In genomic region chr15:40693904-40694705, GRCh38 we compare ENCODE assay signal across 8 cellular contexts. TPM values are rescaled to one million over a fixed set of nuclear protein-coding genes. Genes with fewer than 3 reads are reported as not detected.
A peak's percentile ranks its signal among the peaks of the same experiment; 100 is the strongest.
DNase-seq lines count a peak whose midpoint lies in the region; ATAC-seq and TF ChIP-seq lines count a peak whose summit lies in the region.

No MANE protein-coding gene starts in this region.

- peaks cover 9% of the 10 kb centered on the region for H3K36me3 ChIP-seq in CD4-positive, alpha-beta memory T cell (ENCODE audit: insufficient read depth, low read length)
- no peaks in the 10 kb centered on the region for H3K36me3 ChIP-seq in PC-9 (ENCODE audit: low read depth)

- POLR2A ChIA-PET in CD4-positive, alpha-beta memory T cell (lab: Charles Lee; ENCODE audit: partially characterized antibody), result interaction anchor here (0.6 to 3.0 kb wide), 33 partner anchors 9 to 966 kb away, joined by 3 to 46 read pairs (median 6); partner anchors contain the start of genes BAHD1, CCDC32, DNAJC17 and GCHFR
- POLR2A ChIA-PET in PC-9 (lab: Charles Lee; ENCODE audit: unreplicated experiment), result interaction anchor here (0.6 to 0.8 kb wide), 3 partner anchors 57 to 168 kb away, joined by 3 to 10 read pairs (median 8); no protein-coding TSS in a partner anchor

- no peaks in the 10 kb centered on the region for H4K20me1 ChIP-seq in PC-9 (ENCODE audit: insufficient read depth)

- peak overlapping the region; percentile 96 to 99 (median 99) for H3K27ac Mint-ChIP-seq in CD4-positive, alpha-beta memory T cell
- H3K27ac Mint-ChIP-seq in osteocyte (ENCODE audit: unreplicated experiment), result peak overlapping the region; percentile 99

- H3K27me3 ChIP-seq in CD4-positive, alpha-beta memory T cell (ENCODE audit: insufficient read depth, low read length), result no peaks in the 10 kb centered on the region
- no peaks in the 10 kb centered on the region for H3K27me3 ChIP-seq in PC-9 (ENCODE audit: insufficient read depth, low read depth)

- no peaks in the 10 kb centered on the region for H3K9me3 Mint-ChIP-seq in CD4-positive, alpha-beta memory T cell
- H3K9me3 Mint-ChIP-seq in osteocyte (ENCODE audit: unreplicated experiment), result no peaks in the 10 kb centered on the region

- CTCF ChIA-PET in CD4-positive, alpha-beta memory T cell (lab: Charles Lee; ENCODE audit: partially characterized antibody), result interaction anchor here (1.0 to 2.6 kb wide), 13 partner anchors 10 to 200 kb away, joined by 3 to 13 read pairs (median 5); partner anchors contain the start of genes GCHFR and VPS18
- CTCF ChIA-PET in PC-9 (lab: Charles Lee), result interaction anchor here (0.6 to 1.3 kb wide), 2 partner anchors 103 to 104 kb away, joined by 3 to 7 read pairs; no protein-coding TSS in a partner anchor

- peak overlapping the region; percentile 67 to 81 for H3K4me3 ChIP-seq in CD4-positive, alpha-beta memory T cell (ENCODE audit: low read length in 2 of 2)
- peak overlapping the region; percentile 88 for H3K4me3 ChIP-seq in PC-9

- H3K9me3 ChIP-seq in CD4-positive, alpha-beta memory T cell (ENCODE audit: control insufficient read depth in 1 of 2, low read length in 2 of 2), result no peaks in the 10 kb centered on the region
- H3K9me3 ChIP-seq in PC-9 (ENCODE audit: insufficient read depth, low read depth), result no peaks in the 10 kb centered on the region

- H3F3A ChIP-seq in PC-9 (ENCODE audit: insufficient read depth, low read depth), result peaks cover 12% of the 10 kb centered on the region

- H3K4me2 ChIP-seq in PC-9, result peak overlapping the region; percentile 77

- peaks cover 18% of the 10 kb centered on the region for H3K79me2 ChIP-seq in PC-9 (ENCODE audit: low read depth)

- DNase-seq in CD4-positive, alpha-beta memory T cell, result peak in 1 of 5 donors; percentile 4
- no peak for DNase-seq in PC-9
- DNase-seq in erythroblast (lab: John Stamatoyannopoulos, UW), result peak; percentile 40 to 45
- DNase-seq in osteocyte (ENCODE audit: extremely low spot score, unreplicated experiment), result no peak
- no peak for DNase-seq in GF-D8 (lab: John Stamatoyannopoulos, UW)
- DNase-seq in sciatic nerve (ENCODE audit: low spot score), result no peak
- no peak for DNase-seq in ecto neural progenitor cell (ENCODE audit: low spot score)

- no peak for TF ChIP-seq POLR2A in erythroblast (IDR thresholded peaks at IDR 0.05; ENCODE audit: low read length)

- H2AFZ ChIP-seq in PC-9, result peak overlapping the region; percentile 83

- H3K4me1 Mint-ChIP-seq in CD4-positive, alpha-beta memory T cell, result peaks cover 11 to 32% (median 23%) of the 10 kb centered on the region in 4 donors
- peaks cover 15% of the 10 kb centered on the region for H3K4me1 Mint-ChIP-seq in osteocyte (ENCODE audit: unreplicated experiment)

- BruUV-seq in PC-9 (replicated peaks; lab: Mats Ljungman, UMichigan), result TSS peak; percentile 57

- no peaks in the 10 kb centered on the region for H3K27me3 Mint-ChIP-seq in CD4-positive, alpha-beta memory T cell
- no peaks in the 10 kb centered on the region for H3K27me3 Mint-ChIP-seq in osteocyte (ENCODE audit: unreplicated experiment)

- H3K4me1 ChIP-seq in CD4-positive, alpha-beta memory T cell (ENCODE audit: insufficient read depth, low read length), result peaks cover 13% of the 10 kb centered on the region
- peaks cover 27% of the 10 kb centered on the region for H3K4me1 ChIP-seq in PC-9 (replicated peaks; ENCODE audit: insufficient read depth)

- ATAC-seq in GM21526 (IDR thresholded peaks at IDR 0.05; ENCODE audit: low FRiP score, unreplicated experiment) (peak; percentile 3), sciatic nerve (no peak)

- peaks cover 4 to 32% of the 10 kb centered on the region in 2 donors for H3K36me3 Mint-ChIP-seq in CD4-positive, alpha-beta memory T cell
- peaks cover 3% of the 10 kb centered on the region for H3K36me3 Mint-ChIP-seq in osteocyte (ENCODE audit: unreplicated experiment)

- intact Hi-C loops in CD4-positive, alpha-beta memory T cell (cut with micrococcal nuclease), result loop anchor here (5.0 to 10.0 kb wide), 2 partner anchors 102 to 641 kb away; partner anchors contain the start of genes KNL1, NUSAP1 and OIP5
- intact Hi-C loops in PC-9 (cut with micrococcal nuclease; ENCODE audit: unreplicated experiment) (loop anchor here (2.0 kb wide), 1 partner anchor 83 kb away; no protein-coding TSS in a partner anchor), sciatic nerve (cut with DNase I) (no loop called here)

- H3K27ac ChIP-seq in CD4-positive, alpha-beta memory T cell (ENCODE audit: low read depth, low read length), result peak overlapping the region; percentile 95
- H3K27ac ChIP-seq in PC-9, result peak overlapping the region; percentile 78

- H3K4me3 Mint-ChIP-seq in CD4-positive, alpha-beta memory T cell, result peak overlapping the region; percentile 96 to 100 (median 98)
- peak overlapping the region; percentile 99 for H3K4me3 Mint-ChIP-seq in osteocyte (ENCODE audit: unreplicated experiment)

- no peaks in the 10 kb centered on the region for H3K9me2 ChIP-seq in PC-9 (ENCODE audit: insufficient read depth)

- TF ChIP-seq CTCF in PC-9 (conservative IDR thresholded peaks at IDR 0.05), result no peak
- no peak for TF ChIP-seq CTCF in osteocyte (IDR thresholded peaks at IDR 0.05)

RNA-seq across cellular contexts. Expression of gene RAD51, which starts 0.9 kb away (rescaled TPM):
- 1 to 10 TPM in 1 of 2 experiments, under 1 TPM in 1; 0.93 to 1.7 TPM for total RNA-seq in CD4-positive, alpha-beta memory T cell
- polyA plus RNA-seq in CD4-positive, alpha-beta memory T cell, result 1 to 10 TPM in 1 of 2 donors, under 1 TPM in 1; 0.21 to 1.6 TPM
- total RNA-seq in PC-9 (2021) (19.8 and 22.5 TPM in 2 replicates), osteocyte (8.5 and 8.6 TPM in 2 replicates), sciatic nerve (0.53 TPM)

Comparison
In these comparisons a context has a peak if more than half of its experiments do, and no peak if none do; other contexts are left out.
1. DNase-seq: peak in erythroblast (2 of 2); none in PC-9 (0 of 2), osteocyte (single experiment), GF-D8 (single experiment), sciatic nerve (single experiment) and ecto neural progenitor cell (single experiment).